Comparison of ENCODE assay signal across 1 cellular context in genomic region chr1:2133039-2133878, GRCh38.
A peak's percentile ranks its signal among the peaks of the same experiment; 100 is the strongest.
TF ChIP-seq lines count a peak whose summit lies in the region.

No MANE protein-coding gene starts in this region.

TF ChIP-seq in K562, 482 proteins besides CTCF, POLR2A, EP300 and RAD21 (continued from another document and continues in another):
- no peak for TF ChIP-seq MLLT1 (IDR thresholded peaks at IDR 0.05)
- no peak for TF ChIP-seq E4F1 (CRISPR knock-in tag; IDR thresholded peaks at IDR 0.05; ENCODE audit: borderline replicate concordance)
- TF ChIP-seq STAT5A (IDR thresholded peaks at IDR 0.05; ENCODE audit: borderline replicate concordance, low read length), result no peak
- TF ChIP-seq ZNF740 (CRISPR knock-in tag; IDR thresholded peaks at IDR 0.05), result peak; percentile 76; the same call in 1 of the 2 replicates
- TF ChIP-seq ZNF740 (tag; IDR thresholded peaks at IDR 0.05), result peak in 1 of 2 experiments; percentile 78; a peak in 2 of 4 replicates
- no peak for TF ChIP-seq ESRRB (CRISPR knock-in tag; IDR thresholded peaks at IDR 0.05; ENCODE audit: borderline replicate concordance)
- peak; percentile 63; the same call in 1 of the 2 replicates for TF ChIP-seq KLF13 (tag; IDR thresholded peaks at IDR 0.05; ENCODE audit: borderline replicate concordance, low read depth)
- TF ChIP-seq E2F6 (IDR thresholded peaks at IDR 0.05; ENCODE audit: borderline replicate concordance in 1 of 2, extremely low read depth in 1 of 2, insufficient read depth in 1 of 2, insufficient read length in 1 of 2, low read depth in 1 of 2, low read length in 1 of 2, poor library complexity in 1 of 2, severe bottlenecking in 1 of 2), result peak in 1 of 2 experiments; percentile 46
- no peak for TF ChIP-seq BCLAF1 (IDR thresholded peaks at IDR 0.05; ENCODE audit: borderline replicate concordance in 1 of 2, control insufficient read depth in 1 of 2, low read depth in 2 of 2, low read length in 1 of 2)
- no peak for TF ChIP-seq HBP1 (CRISPR knock-in tag; IDR thresholded peaks at IDR 0.05)
- TF ChIP-seq PHF20 (IDR thresholded peaks at IDR 0.05; ENCODE audit: partially characterized antibody), result no peak
- TF ChIP-seq CHCHD3 (CRISPR knock-in tag; IDR thresholded peaks at IDR 0.05), result no peak
- TF ChIP-seq BRCA1 (IDR thresholded peaks at IDR 0.05), result no peak
- TF ChIP-seq BRCA1 (CRISPR knock-in tag; IDR thresholded peaks at IDR 0.05), result no peak
- no peak for TF ChIP-seq SAFB (IDR thresholded peaks at IDR 0.05; ENCODE audit: borderline replicate concordance, low read depth, low read length)
- no peak for TF ChIP-seq SIRT6 (IDR thresholded peaks at IDR 0.05; ENCODE audit: low read depth, low read length)
- TF ChIP-seq CEBPG (CRISPR knock-in tag; IDR thresholded peaks at IDR 0.05), result 0 out of 2 replicates have a peak, but pooled peaks have one; percentile 34
- TF ChIP-seq CEBPG (tag; conservative IDR thresholded peaks at IDR 0.05 in 1 of 2, IDR thresholded peaks at IDR 0.05 in 1 of 2), result no peak
- TF ChIP-seq ZNF212 (CRISPR knock-in tag; IDR thresholded peaks at IDR 0.05), result no peak
- no peak for TF ChIP-seq BRD4 (IDR thresholded peaks at IDR 0.05)
- TF ChIP-seq TFAP4 (CRISPR knock-in tag; IDR thresholded peaks at IDR 0.05; ENCODE audit: borderline replicate concordance), result peak; percentile 99
- no peak for TF ChIP-seq FOXM1 (IDR thresholded peaks at IDR 0.05; ENCODE audit: low read depth)
- no peak for TF ChIP-seq FOXM1 (CRISPR knock-in tag; IDR thresholded peaks at IDR 0.05; ENCODE audit: low read depth)
- no peak for TF ChIP-seq STAG1 (CRISPR knock-in tag; IDR thresholded peaks at IDR 0.05; ENCODE audit: borderline replicate concordance)
- no peak for TF ChIP-seq SREBF2 (CRISPR knock-in tag; IDR thresholded peaks at IDR 0.05)
- no peak for TF ChIP-seq CBX8 (IDR thresholded peaks at IDR 0.05; ENCODE audit: borderline replicate concordance, extremely low read depth, low read depth, low read length, poor library complexity, severe bottlenecking)
- TF ChIP-seq MED1 (CRISPR knock-in tag; IDR thresholded peaks at IDR 0.05; ENCODE audit: borderline replicate concordance), result no peak
- peak; percentile 29 for TF ChIP-seq MEIS2 (IDR thresholded peaks at IDR 0.05; ENCODE audit: partially characterized antibody)
- no peak for TF ChIP-seq PML (IDR thresholded peaks at IDR 0.05; ENCODE audit: low read length)
- no peak for TF ChIP-seq ZNF398 (CRISPR knock-in tag; IDR thresholded peaks at IDR 0.05)
- no peak for TF ChIP-seq HEY1 (CRISPR knock-in tag; IDR thresholded peaks at IDR 0.05; ENCODE audit: borderline replicate concordance)
- TF ChIP-seq MAX (CRISPR knock-in tag; IDR thresholded peaks at IDR 0.05), result peak; percentile 64
- no peak for TF ChIP-seq TFE3 (CRISPR knock-in tag; IDR thresholded peaks at IDR 0.05)
- TF ChIP-seq XRCC4 (IDR thresholded peaks at IDR 0.05; ENCODE audit: extremely low read depth, insufficient read depth, insufficient read length), result no peak
- no peak for TF ChIP-seq ZNF830 (CRISPR knock-in tag; IDR thresholded peaks at IDR 0.05)
- no peak for TF ChIP-seq RFX1 (IDR thresholded peaks at IDR 0.05)
- TF ChIP-seq RNF2 (IDR thresholded peaks at IDR 0.05), result no peak
- no peak for TF ChIP-seq ZBTB43 (CRISPR knock-in tag; IDR thresholded peaks at IDR 0.05)
- TF ChIP-seq MYNN (IDR thresholded peaks at IDR 0.05), result no peak
- TF ChIP-seq MYNN (CRISPR knock-in tag; IDR thresholded peaks at IDR 0.05), result no peak
- no peak for TF ChIP-seq LEF1 (IDR thresholded peaks at IDR 0.05)
- TF ChIP-seq CSDE1 (IDR thresholded peaks at IDR 0.05), result no peak
- TF ChIP-seq BRF1 (IDR thresholded peaks at IDR 0.05; ENCODE audit: borderline replicate concordance, extremely low read depth, insufficient read length), result no peak
- no peak for TF ChIP-seq SOX6 (IDR thresholded peaks at IDR 0.05)
- TF ChIP-seq ZNF217 (CRISPR knock-in tag; IDR thresholded peaks at IDR 0.05), result no peak
- no peak for TF ChIP-seq PYGO2 (tag; IDR thresholded peaks at IDR 0.05)
- TF ChIP-seq CGGBP1 (CRISPR knock-in tag; IDR thresholded peaks at IDR 0.05), result no peak
- TF ChIP-seq ZNF197 (CRISPR knock-in tag; IDR thresholded peaks at IDR 0.05; ENCODE audit: low read depth), result no peak
- peak; percentile 97 for TF ChIP-seq SP1 (CRISPR knock-in tag; IDR thresholded peaks at IDR 0.05)
- TF ChIP-seq LCOR (CRISPR knock-in tag; IDR thresholded peaks at IDR 0.05), result no peak
- TF ChIP-seq RCOR1 (IDR thresholded peaks at IDR 0.05; ENCODE audit: borderline replicate concordance in 1 of 2, low read depth in 2 of 2, low read length in 2 of 2), result 0 out of 4 replicates have a peak, but pooled peaks of 1 of the 2 experiments have one; percentile 2
- no peak for TF ChIP-seq ZNF12 (CRISPR knock-in tag; IDR thresholded peaks at IDR 0.05)
- no peak for TF ChIP-seq KAT7 (CRISPR knock-in tag; IDR thresholded peaks at IDR 0.05; ENCODE audit: borderline replicate concordance)
- TF ChIP-seq RBM34 (IDR thresholded peaks at IDR 0.05; ENCODE audit: borderline replicate concordance, insufficient read depth, low read length), result no peak; the same call in 1 of the 2 replicates
- no peak for TF ChIP-seq ELF2 (CRISPR knock-in tag; IDR thresholded peaks at IDR 0.05)
- TF ChIP-seq BACH1 (tag; IDR thresholded peaks at IDR 0.05), result no peak
